ENCODE assay signal across 21 cellular contexts in the genomic region with DNA sequence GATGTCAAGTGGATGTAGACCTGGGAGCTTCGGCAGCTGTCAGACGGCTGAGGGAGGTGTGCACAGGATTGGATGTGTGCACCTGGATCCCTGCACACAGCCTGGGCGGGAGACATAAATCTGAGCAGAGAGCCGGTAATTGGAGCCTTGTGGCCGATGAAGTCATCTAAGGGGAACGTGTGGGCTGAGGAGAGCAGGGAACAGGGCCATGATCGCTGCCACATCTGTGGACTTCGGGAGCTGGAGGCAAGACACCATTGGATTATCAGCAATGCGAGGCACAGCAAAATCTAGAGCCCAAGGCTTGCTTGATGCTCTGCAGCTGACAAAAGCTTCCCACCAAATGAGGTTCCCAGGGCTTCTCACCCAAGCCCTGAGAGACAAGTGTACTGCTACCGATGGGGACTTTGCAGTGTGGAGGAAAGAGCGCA.
DNase-seq lines count a peak whose midpoint lies in the region; ATAC-seq and TF ChIP-seq lines count a peak whose summit lies in the region.
"Had no signal": no experiment of that assay in that cellular context is flagged by ENCODE, and none has a peak within 500 bp of the region (broad histone marks: within the 10 kb centered on the region; RNA-seq: fewer than 3 reads in every experiment).

No MANE protein-coding gene starts in this region.

- peak overlapping the region in 2 of 3 donors; percentile 33 to 84 for H3K27ac Mint-ChIP-seq in CD4-positive, CD25-positive, alpha-beta regulatory T cell
- H3K27ac Mint-ChIP-seq: activated CD4-positive, alpha-beta T cell treated with anti-CD3 and anti-CD28 coated beads, Interleukin-2, amount 10 ng/mL, durations not matched to agents 7 days and 5 days; activated naive CD4-positive, alpha-beta T cell treated with anti-CD3 and anti-CD28 coated beads, Interleukin-2, amount 10 ng/mL, durations not matched to agents 7 days and 5 days had no signal

- TF ChIP-seq CTCF in HEK293 (tag by site-specific recombination; IDR thresholded peaks at IDR 0.05), result no peak

- intact Hi-C loops in sciatic nerve (cut with DNase I) (no loop called here), cardiac septum (cut with DNase I) (no loop called here)

- H3K4me3 ChIP-seq in CD4-positive, CD25-positive, alpha-beta regulatory T cell (ENCODE audit: low read depth, low read length), result no peak overlapping the region
- H3K4me3 ChIP-seq in HEK293 (ENCODE audit: low read depth, low read length), result no peak overlapping the region
- H3K4me3 ChIP-seq: BLaER1, colonic mucosa, left ventricle myocardium inferior, mucosa of descending colon, ovary had no signal

- H3K9me3 ChIP-seq in CD4-positive, CD25-positive, alpha-beta regulatory T cell (ENCODE audit: control insufficient read depth in 2 of 2, low read length in 2 of 2), result no peaks in the 10 kb centered on the region
- no peaks in the 10 kb centered on the region for H3K9me3 ChIP-seq in HEK293 (ENCODE audit: control insufficient read depth, insufficient read depth, low read depth, low read length)
- H3K9me3 ChIP-seq: BLaER1, colonic mucosa, left ventricle myocardium inferior, mucosa of descending colon, ovary had no signal

- no peak overlapping the region for H3K27ac ChIP-seq in CD4-positive, CD25-positive, alpha-beta regulatory T cell (ENCODE audit: insufficient read depth, low read length, poor library complexity, severe bottlenecking)
- H3K27ac ChIP-seq in HEK293 (ENCODE audit: extremely low read depth, low read depth, low read length), result no peak overlapping the region
- H3K27ac ChIP-seq: BLaER1, colonic mucosa, left ventricle myocardium inferior, ovary had no signal

- peaks cover 6% of the 10 kb centered on the region for H3K27me3 Mint-ChIP-seq in CD4-positive, CD25-positive, alpha-beta regulatory T cell
- H3K27me3 Mint-ChIP-seq: activated CD4-positive, alpha-beta T cell treated with anti-CD3 and anti-CD28 coated beads, Interleukin-2, amount 10 ng/mL, durations not matched to agents 7 days and 5 days had no signal

- CTCF ChIA-PET in HEK293 (lab: Yijun Ruan, JAX), result interaction anchor here (1.3 to 2.9 kb wide), 2 partner anchors 11 to 253 kb away, joined by 7 to 17 read pairs; no protein-coding TSS in a partner anchor

- H3K36me3 ChIP-seq in CD4-positive, CD25-positive, alpha-beta regulatory T cell (ENCODE audit: control insufficient read depth, insufficient read depth, low read length), result no peaks in the 10 kb centered on the region
- no peaks in the 10 kb centered on the region for H3K36me3 ChIP-seq in HEK293 (ENCODE audit: control insufficient read depth in 2 of 2, insufficient read depth in 1 of 2, low read length in 2 of 2)
- H3K36me3 ChIP-seq: BLaER1, colonic mucosa, left ventricle myocardium inferior, ovary had no signal

- H3K4me3 Mint-ChIP-seq in CD4-positive, CD25-positive, alpha-beta regulatory T cell, result no peak overlapping the region
- H3K4me3 Mint-ChIP-seq: activated CD4-positive, alpha-beta T cell treated with anti-CD3 and anti-CD28 coated beads, Interleukin-2, amount 10 ng/mL, durations not matched to agents 7 days and 5 days; activated naive CD4-positive, alpha-beta T cell treated with anti-CD3 and anti-CD28 coated beads, Interleukin-2, amount 10 ng/mL, durations not matched to agents 7 days and 5 days had no signal

- H3K36me3 Mint-ChIP-seq in CD4-positive, CD25-positive, alpha-beta regulatory T cell, result no peaks in the 10 kb centered on the region
- H3K36me3 Mint-ChIP-seq: activated naive CD4-positive, alpha-beta T cell treated with anti-CD3 and anti-CD28 coated beads, Interleukin-2, amount 10 ng/mL, durations not matched to agents 7 days and 5 days had no signal

- no peaks in the 10 kb centered on the region for H3K4me1 Mint-ChIP-seq in CD4-positive, CD25-positive, alpha-beta regulatory T cell
- H3K4me1 Mint-ChIP-seq: activated CD4-positive, alpha-beta T cell treated with anti-CD3 and anti-CD28 coated beads, Interleukin-2, amount 10 ng/mL, durations not matched to agents 7 days and 5 days; activated naive CD4-positive, alpha-beta T cell treated with anti-CD3 and anti-CD28 coated beads, Interleukin-2, amount 10 ng/mL, durations not matched to agents 7 days and 5 days had no signal

- H3K9me3 Mint-ChIP-seq in CD4-positive, CD25-positive, alpha-beta regulatory T cell, result peaks cover 0 to 2% (median 0%) of the 10 kb centered on the region in 7 donors
- H3K9me3 Mint-ChIP-seq: activated CD4-positive, alpha-beta T cell treated with anti-CD3 and anti-CD28 coated beads, Interleukin-2, amount 10 ng/mL, durations not matched to agents 7 days and 5 days; activated naive CD4-positive, alpha-beta T cell treated with anti-CD3 and anti-CD28 coated beads, Interleukin-2, amount 10 ng/mL, durations not matched to agents 7 days and 5 days had no signal

- H3K27me3 ChIP-seq in CD4-positive, CD25-positive, alpha-beta regulatory T cell (ENCODE audit: control insufficient read depth, insufficient read depth, low read length), result no peaks in the 10 kb centered on the region
- H3K27me3 ChIP-seq: BLaER1, colonic mucosa, ovary had no signal

- POLR2A ChIA-PET in HEK293 (lab: Yijun Ruan, JAX), result no interaction called here

- no peak for ATAC-seq in CD4-positive, CD25-positive, alpha-beta regulatory T cell (ENCODE audit: low read depth in 2 of 2)
- ATAC-seq in sciatic nerve (peak; percentile 39), GM21515 (IDR thresholded peaks at IDR 0.05; ENCODE audit: unreplicated experiment) (no peak)
- ATAC-seq: mucosa of descending colon, Panc1 had no signal

- no peaks in the 10 kb centered on the region for H3K4me1 ChIP-seq in CD4-positive, CD25-positive, alpha-beta regulatory T cell (ENCODE audit: control insufficient read depth, insufficient read depth, low read length, poor library complexity, severe bottlenecking)
- H3K4me1 ChIP-seq in HEK293 (ENCODE audit: control insufficient read depth, insufficient read depth, low read length), result no peaks in the 10 kb centered on the region
- H3K4me1 ChIP-seq: colonic mucosa, left ventricle myocardium inferior had no signal

- DNase-seq in CD4-positive, CD25-positive, alpha-beta regulatory T cell, result no peak
- peak; percentile 58 for DNase-seq in SW480 (ENCODE audit: low spot score)
- no peak for DNase-seq in sciatic nerve (ENCODE audit: low spot score)
- DNase-seq in inferior parietal cortex (ENCODE audit: extremely low spot score), result no peak
- DNase-seq in activated gamma-delta T cell (lab: John Stamatoyannopoulos, UW), result no peak
- DNase-seq in cardiac septum (ENCODE audit: low spot score), result no peak
- DNase-seq: activated CD4-positive, alpha-beta T cell treated with anti-CD3 and anti-CD28 coated beads, Interleukin-2, amount 10 ng/mL, durations not matched to agents 7 days and 5 days; activated naive CD4-positive, alpha-beta T cell treated with anti-CD3 and anti-CD28 coated beads, Interleukin-2, amount 10 ng/mL, durations not matched to agents 7 days and 5 days; activated T-cell treated with anti-CD3 and anti-CD28 coated beads for 4 hours; colonic mucosa; left ventricle myocardium inferior; mucosa of descending colon; NCI-H1694 treated with DMSO at 0.1 percent for 48 hours; NCI-H69; ovary; small intestine; stimulated activated CD4-positive, alpha-beta T cell treated with anti-CD3 and anti-CD28 coated beads, Interleukin-4, amount 100 ng/mL, for 4 hours had no signal

TF ChIP-seq in HEK293, 187 proteins besides CTCF, POLR2A, EP300 and RAD21:
- TF ChIP-seq ZNF600 (tag by site-specific recombination; IDR thresholded peaks at IDR 0.05), result peak; percentile 92
- TF ChIP-seq KLF7 (tag by site-specific recombination; IDR thresholded peaks at IDR 0.05; ENCODE audit: borderline replicate concordance), result no peak
- TF ChIP-seq GFI1B (tag by site-specific recombination; IDR thresholded peaks at IDR 0.05), result peak; percentile 56
- 0 out of 2 replicates have a peak, but pooled peaks have one; percentile 14 for TF ChIP-seq ZXDB (tag by site-specific recombination; IDR thresholded peaks at IDR 0.05)
- peak; percentile 73 for TF ChIP-seq ZFHX2 (tag by site-specific recombination; conservative IDR thresholded peaks at IDR 0.05)
- no peak for TF ChIP-seq SP3 (tag by site-specific recombination; IDR thresholded peaks at IDR 0.05)
- peak; percentile 58 for TF ChIP-seq EGR2 (tag by site-specific recombination; IDR thresholded peaks at IDR 0.05; ENCODE audit: low read depth)
- TF ChIP-seq ZNF670 (tag by site-specific recombination; IDR thresholded peaks at IDR 0.05; ENCODE audit: low read depth), result no peak
- TF ChIP-seq ZNF629 (tag by site-specific recombination; IDR thresholded peaks at IDR 0.05), result peak; percentile 50; the same call in 1 of the 2 replicates
- TF ChIP-seq ZBTB17 (tag by site-specific recombination; IDR thresholded peaks at IDR 0.05), result peak; percentile 38; the same call in 1 of the 2 replicates
